In the genomic region with DNA sequence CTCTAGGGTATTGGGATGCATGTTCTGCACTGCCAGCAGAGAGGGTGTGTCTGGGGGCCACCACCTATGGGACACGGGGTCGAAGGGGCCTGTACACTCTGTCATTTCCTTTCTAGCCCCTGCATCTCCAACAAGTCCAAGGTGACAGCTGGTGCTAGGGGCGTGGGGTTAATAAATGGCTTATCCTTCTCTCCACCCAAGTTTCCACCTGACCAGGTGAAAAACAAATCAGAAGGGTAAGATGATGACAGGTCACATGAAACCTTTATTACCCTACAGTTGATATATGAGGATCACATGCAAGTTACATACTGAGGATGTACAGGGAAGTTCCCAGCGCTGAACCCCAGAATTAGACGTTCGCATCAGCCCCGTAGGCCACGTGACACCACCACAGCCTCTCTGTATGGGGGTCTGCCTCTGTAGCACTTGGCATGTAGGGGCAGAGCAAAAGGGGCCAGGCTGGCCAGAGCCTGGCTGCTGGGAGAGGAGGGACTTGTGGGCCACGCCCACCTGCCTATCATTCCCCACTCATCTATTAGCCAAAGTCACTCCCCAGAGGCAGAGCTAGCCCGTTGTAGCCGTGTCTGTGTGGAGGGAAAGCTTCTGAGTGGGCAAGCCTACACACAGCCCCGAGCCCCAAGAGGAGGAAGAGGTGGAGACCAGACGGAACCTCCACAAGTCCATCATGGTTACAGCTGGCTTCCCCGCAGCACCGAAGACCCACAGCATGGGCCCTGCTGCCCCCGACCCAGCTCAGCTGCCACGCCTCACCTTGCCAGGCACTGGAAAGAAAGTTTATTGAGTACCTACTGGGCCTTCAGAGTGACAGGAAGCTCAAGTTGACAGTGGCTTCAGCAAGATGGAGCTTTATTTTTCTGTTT, we compare ENCODE assay signal across 16 cellular contexts. TPM values are rescaled to one million over a fixed set of nuclear protein-coding genes. Genes with fewer than 3 reads are reported as not detected.
DNase-seq lines count a peak whose midpoint lies in the region; ATAC-seq, FAIRE-seq and TF ChIP-seq lines count a peak whose summit lies in the region.
"Had no signal": no experiment of that assay in that cellular context is flagged by ENCODE, and none has a peak within 500 bp of the region (broad histone marks: within the 10 kb centered on the region; RNA-seq: fewer than 3 reads in every experiment).

No MANE protein-coding gene starts in this region.

- peaks cover 5% of the 10 kb centered on the region for H3K36me3 Mint-ChIP-seq in T-cell
- H3K36me3 Mint-ChIP-seq: activated naive CD8-positive, alpha-beta T cell treated with anti-CD3 and anti-CD28 coated beads, Interleukin-2, amount 10 ng/mL, durations not matched to agents 7 days and 5 days had no signal

- H3K27me3 Mint-ChIP-seq in T-cell = peaks cover 0 to 2% of the 10 kb centered on the region in 2 donors

- 70% methylated on average over 17 of the region's 17 CpGs for WGBS in right cardiac atrium

- CTCF ChIA-PET in T-cell (lab: Charles Lee) = no interaction called here

- H3K27me3 ChIP-seq in right cardiac atrium (ENCODE audit: control insufficient read depth, insufficient read depth) = no peaks in the 10 kb centered on the region

- no peak overlapping the region for H3K27ac Mint-ChIP-seq in T-cell

- H3K9ac ChIP-seq in kidney (ENCODE audit: low read length in 2 of 2) = no peak overlapping the region
- H3K9ac ChIP-seq: parathyroid adenoma had no signal

- POLR2A ChIA-PET in T-cell (lab: Charles Lee) = interaction anchor here in 1 of 2 donors (0.6 kb wide), 1 partner anchor 92 kb away, joined by 4 read pairs; no protein-coding TSS in a partner anchor

- H3K36me3 ChIP-seq in kidney (ENCODE audit: control insufficient read depth in 1 of 2, insufficient read depth in 2 of 2, low read length in 2 of 2) = peaks cover 3% of the 10 kb centered on the region in 2 donors

- H3K27ac ChIP-seq in right cardiac atrium (ENCODE audit: low read length) (no peak overlapping the region), kidney (ENCODE audit: low read depth in 2 of 2, low read length in 2 of 2) (no peak overlapping the region)
- H3K27ac ChIP-seq: parathyroid adenoma had no signal

- peak overlapping the region in 2 of 3 donors; percentile 28 to 80 for H3K4me3 Mint-ChIP-seq in T-cell
- H3K4me3 Mint-ChIP-seq: activated CD4-positive, alpha-beta memory T cell treated with anti-CD3 and anti-CD28 coated beads, Interleukin-2, amount 10 ng/mL, durations not matched to agents 7 days and 5 days; CD14-positive monocyte had no signal

- intact Hi-C loops in right cardiac atrium (cut with DNase I) (loop anchor here in 2 of 4 donors (5.0 to 10.0 kb wide), 2 partner anchors 149 to 151 kb away; partner anchors contain the start of genes FBXW5 (in 2 of the 2) and C8G (in 1 of the 2)), left cardiac atrium (cut with DNase I) (loop anchor here in 1 of 2 donors (10.0 kb wide), 1 partner anchor 51 kb away; the partner anchor contains the start of genes AJM1 and PHPT1), kidney (cut with DNase I) (loop anchor here (10.0 kb wide), 1 partner anchor 151 kb away; the partner anchor contains the start of genes C8G and FBXW5)

- DNase-seq in right cardiac atrium = peak in 2 of 3 donors; percentile 65 to 75
- DNase-seq in left cardiac atrium = no peak
- no peak for DNase-seq in T-cell
- peak; percentile 75 for DNase-seq in kidney
- no peak for DNase-seq in NCI-H345 treated with DMSO at 0.1 percent for 48 hours (lab: John Stamatoyannopoulos, UW; ENCODE audit: unreplicated experiment)
- no peak for DNase-seq in NCI-H1048 (lab: John Stamatoyannopoulos, UW)
- no peak for DNase-seq in activated gamma-delta T cell (lab: John Stamatoyannopoulos, UW)
- DNase-seq: activated CD4-positive, alpha-beta memory T cell treated with anti-CD3 and anti-CD28 coated beads, Interleukin-2, amount 10 ng/mL, durations not matched to agents 7 days and 5 days; activated naive CD8-positive, alpha-beta T cell treated with anti-CD3 and anti-CD28 coated beads, Interleukin-2, amount 10 ng/mL, durations not matched to agents 7 days and 5 days; NCI-H1105 had no signal

- ATAC-seq in right cardiac atrium (no peak), left cardiac atrium (no peak), T-cell (replicated peaks in 1 of 4) (no peak), GM19035 (IDR thresholded peaks at IDR 0.05; ENCODE audit: unreplicated experiment) (no peak)

- H3K4me3 ChIP-seq in right cardiac atrium (ENCODE audit: low read length) (no peak overlapping the region), kidney (ENCODE audit: low read length in 2 of 2) (no peak overlapping the region)

- no peak for FAIRE-seq in kidney (lab: Jason Lieb, UNC)
- FAIRE-seq: frontal cortex, HTR-8/SVneo had no signal

- H3K4me1 ChIP-seq in right cardiac atrium (ENCODE audit: control insufficient read depth, insufficient read depth, low read length) (peaks cover 5% of the 10 kb centered on the region), kidney (ENCODE audit: control insufficient read depth in 1 of 2, insufficient read depth in 1 of 2, low read depth in 1 of 2, low read length in 2 of 2) (peaks cover 6 to 20% of the 10 kb centered on the region in 2 donors)

- H3K9me3 Mint-ChIP-seq in T-cell = no peaks in the 10 kb centered on the region
- H3K9me3 Mint-ChIP-seq: activated CD4-positive, alpha-beta memory T cell treated with anti-CD3 and anti-CD28 coated beads, Interleukin-2, amount 10 ng/mL, durations not matched to agents 7 days and 5 days; activated naive CD8-positive, alpha-beta T cell treated with anti-CD3 and anti-CD28 coated beads, Interleukin-2, amount 10 ng/mL, durations not matched to agents 7 days and 5 days had no signal

- peaks cover 28 to 36% (median 29%) of the 10 kb centered on the region in 3 donors for H3K4me1 Mint-ChIP-seq in T-cell

- TF ChIP-seq CTCF in kidney (IDR thresholded peaks at IDR 0.05; ENCODE audit: borderline replicate concordance, extremely low read depth, insufficient read depth) = no peak

- H3K9me3 ChIP-seq in right cardiac atrium (ENCODE audit: control insufficient read depth, low read length) = no peaks in the 10 kb centered on the region
- no peaks in the 10 kb centered on the region for H3K9me3 ChIP-seq in kidney (ENCODE audit: control insufficient read depth in 1 of 2, low read length in 2 of 2)

RNA-seq across cellular contexts. Expression of gene TMEM141, which starts 2.2 kb away (rescaled TPM):
- total RNA-seq in right cardiac atrium (100 to 1,000 TPM in 2 of 4 donors, 10 to 100 TPM in 2; 73.6 to 115 (median 100) TPM), left cardiac atrium (10 to 100 TPM; 81.1 to 85.7 TPM), T-cell (10 to 100 TPM; 24.4 to 53.5 (median 45.8) TPM), kidney (96.5 TPM)
- polyA plus RNA-seq in right cardiac atrium (158 TPM), kidney (ENCODE audit: insufficient read depth, low read depth, low replicate concordance) (403 TPM)

RNA-seq across cellular contexts. Expression of gene CCDC183, which starts 2.8 kb away (rescaled TPM):
- total RNA-seq in right cardiac atrium (1 to 10 TPM; 2.0 to 5.0 (median 2.6) TPM), left cardiac atrium (1 to 10 TPM; 1.1 to 1.6 TPM), T-cell (1 to 10 TPM; 1.9 to 2.9 (median 2.3) TPM), kidney (0.88 TPM)
- polyA plus RNA-seq in right cardiac atrium (3.8 TPM), kidney (ENCODE audit: insufficient read depth, low read depth, low replicate concordance) (3.1 TPM)

RNA-seq across cellular contexts. Expression of gene RABL6, which starts 14.4 kb away (rescaled TPM):
- total RNA-seq in right cardiac atrium (10 to 100 TPM; 67.3 to 73.6 (median 71.6) TPM), left cardiac atrium (10 to 100 TPM; 61.6 to 71.4 TPM), T-cell (10 to 100 TPM; 60.5 to 86.7 (median 82.8) TPM), kidney (70.3 TPM)
- polyA plus RNA-seq in right cardiac atrium (87.2 TPM), kidney (ENCODE audit: insufficient read depth, low read depth, low replicate concordance) (60.4 TPM)

RNA-seq across cellular contexts. Expression of gene LCN15, which starts 29.0 kb away (rescaled TPM):
- total RNA-seq in right cardiac atrium (1 to 10 TPM in 2 of 4 donors, under 1 TPM in 2; 0.32 to 1.3 (median 0.87) TPM), left cardiac atrium (1 to 10 TPM in 1 of 2 donors, under 1 TPM in 1; 0.41 to 1.1 TPM), T-cell (not detected), kidney (not detected)
- polyA plus RNA-seq in right cardiac atrium (2.1 TPM), kidney (ENCODE audit: insufficient read depth, low read depth, low replicate concordance) (not detected)
- total RNA-seq: activated CD4-positive, alpha-beta memory T cell treated with anti-CD3 and anti-CD28 coated beads, Interleukin-2, amount 10 ng/mL, durations not matched to agents 7 days and 5 days; activated naive CD8-positive, alpha-beta T cell treated with anti-CD3 and anti-CD28 coated beads, Interleukin-2, amount 10 ng/mL, durations not matched to agents 7 days and 5 days; frontal cortex had no signal
- polyA plus RNA-seq: CD14-positive monocyte had no signal

RNA-seq across cellular contexts. Expression of gene LCN8, which starts 35.3 kb away (rescaled TPM):
- total RNA-seq in right cardiac atrium (not detected), left cardiac atrium (not detected), T-cell (under 1 TPM in 1 of 5 donors, not detected in 4; 0.16 TPM), kidney (not detected)
- polyA plus RNA-seq in right cardiac atrium (not detected), kidney (ENCODE audit: insufficient read depth, low read depth, low replicate concordance) (not detected)
- total RNA-seq: activated CD4-positive, alpha-beta memory T cell treated with anti-CD3 and anti-CD28 coated beads, Interleukin-2, amount 10 ng/mL, durations not matched to agents 7 days and 5 days; activated naive CD8-positive, alpha-beta T cell treated with anti-CD3 and anti-CD28 coated beads, Interleukin-2, amount 10 ng/mL, durations not matched to agents 7 days and 5 days; dermis microvascular lymphatic vessel endothelial cell; frontal cortex had no signal
- polyA plus RNA-seq: CD14-positive monocyte had no signal

Comparison
In these comparisons a context has a peak if more than half of its experiments do, and no peak if none do; other contexts are left out.
1. DNase-seq: peak in right cardiac atrium (2 of 3) and kidney (single experiment); none in left cardiac atrium (single experiment), T-cell (0 of 34), NCI-H345 treated with DMSO at 0.1 percent for 48 hours (single experiment), NCI-H1048 (single experiment) and activated gamma-delta T cell (single experiment).